Comparison of ENCODE assay signal across 9 cellular contexts in genomic region chr13:25574437-25575426, GRCh38.
DNase-seq lines count a peak whose midpoint lies in the region; ATAC-seq and TF ChIP-seq lines count a peak whose summit lies in the region.
"Had no signal": no experiment of that assay in that cellular context is flagged by ENCODE, and none has a peak within 500 bp of the region (broad histone marks: within the 10 kb centered on the region; RNA-seq: fewer than 3 reads in every experiment).

No MANE protein-coding gene starts in this region.

- H3K9me3 Mint-ChIP-seq in WTC11, result no peaks in the 10 kb centered on the region

- peak; percentile 48 for DNase-seq in GM12864 (ENCODE audit: low read depth)
- peak; percentile 73 for DNase-seq in NCI-H345 treated with DMSO at 0.1 percent for 48 hours (lab: John Stamatoyannopoulos, UW; ENCODE audit: unreplicated experiment)
- DNase-seq in WTC11 (ENCODE audit: low spot score), result peak; percentile 87
- DNase-seq in caudate nucleus (lab: John Stamatoyannopoulos, UW), result peak in 60 of 61 donors; percentile 1 to 93 (median 64)
- DNase-seq in kidney epithelial cell (ENCODE audit: low read depth), result peak; percentile 70
- DNase-seq in stimulated activated CD4-positive, alpha-beta T cell treated with anti-CD3 and anti-CD28 coated beads, Interleukin-2, amount 100 ng/mL, for 48 hours, result peak; percentile 66 to 67
- DNase-seq in cortex of kidney (lab: John Stamatoyannopoulos, UW), result no peak

- TF ChIP-seq CTCF in GM12864 (IDR thresholded peaks at IDR 0.05; ENCODE audit: low read depth, low read length, missing control alignments) (peak; percentile 83), WTC11 (IDR thresholded peaks at IDR 0.05) (peak; percentile 71), kidney epithelial cell (IDR thresholded peaks at IDR 0.05; ENCODE audit: insufficient read depth, low read length, poor library complexity, severe bottlenecking) (peak; percentile 90)

- H3K4me3 ChIP-seq in GM12864 (ENCODE audit: low read depth, low read length), result no peak overlapping the region
- no peak overlapping the region for H3K4me3 ChIP-seq in kidney epithelial cell (ENCODE audit: low read depth, low read length)

- H3K27ac Mint-ChIP-seq in WTC11, result no peak overlapping the region

- CTCF ChIA-PET in WTC11 (lab: Charles Lee), result interaction anchor here (0.5 to 1.7 kb wide), 27 partner anchors 10 to 610 kb away, joined by 3 to 16 read pairs (median 4); no protein-coding TSS in a partner anchor

- no peak overlapping the region for H3K27ac ChIP-seq in caudate nucleus (ENCODE audit: low read depth, low read length)
- H3K27ac ChIP-seq: neutrophil had no signal

- no peaks in the 10 kb centered on the region for H3K27me3 ChIP-seq in kidney epithelial cell (ENCODE audit: control insufficient read depth, insufficient read depth, low read length)

- H3K4me3 Mint-ChIP-seq in WTC11, result no peak overlapping the region

- no peaks in the 10 kb centered on the region for H3K36me3 ChIP-seq in kidney epithelial cell (ENCODE audit: control insufficient read depth, insufficient read depth, low read length)
- H3K36me3 ChIP-seq: neutrophil had no signal

- H3K4me1 Mint-ChIP-seq in WTC11, result 0 out of 2 replicates have a peak, but pooled peaks cover 5% of the 10 kb centered on the region

- no peaks in the 10 kb centered on the region for H3K27me3 Mint-ChIP-seq in WTC11 (ENCODE audit: low read depth)

- POLR2A ChIA-PET in WTC11 (lab: Charles Lee), result no interaction called here

- ATAC-seq in HG03103 (IDR thresholded peaks at IDR 0.05; ENCODE audit: low read depth, unreplicated experiment), result peak; percentile 61
- ATAC-seq in WTC11, result peak; percentile 92

- H3K36me3 Mint-ChIP-seq in WTC11, result no peaks in the 10 kb centered on the region

TF ChIP-seq in WTC11, 78 proteins besides CTCF, POLR2A, EP300 and RAD21:
- TF ChIP-seq HMGXB4 (CRISPR knock-in tag; IDR thresholded peaks at IDR 0.05) (no peak), ZNF671 (CRISPR knock-in tag; IDR thresholded peaks at IDR 0.05) (no peak), ZBTB43 (CRISPR knock-in tag; IDR thresholded peaks at IDR 0.05) (no peak), ZNF425 (CRISPR knock-in tag; conservative IDR thresholded peaks at IDR 0.05) (no peak), STAT6 (CRISPR knock-in tag; conservative IDR thresholded peaks at IDR 0.05; ENCODE audit: low read depth) (no peak), ZNF396 (CRISPR knock-in tag; IDR thresholded peaks at IDR 0.05; ENCODE audit: borderline replicate concordance) (no peak), ATF3 (CRISPR knock-in tag; conservative IDR thresholded peaks at IDR 0.05) (no peak), RELA (CRISPR knock-in tag; IDR thresholded peaks at IDR 0.05; ENCODE audit: borderline replicate concordance) (no peak), ZNF416 (CRISPR knock-in tag; IDR thresholded peaks at IDR 0.05) (no peak), JAZF1 (CRISPR knock-in tag; IDR thresholded peaks at IDR 0.05) (no peak), MLX (CRISPR knock-in tag; IDR thresholded peaks at IDR 0.05) (no peak), SMAD3 (CRISPR knock-in tag; IDR thresholded peaks at IDR 0.05; ENCODE audit: borderline replicate concordance) (no peak), PRRX2 (CRISPR knock-in tag; IDR thresholded peaks at IDR 0.05) (no peak)
